ENCODE assay signal across 16 cellular contexts in the genomic region with DNA sequence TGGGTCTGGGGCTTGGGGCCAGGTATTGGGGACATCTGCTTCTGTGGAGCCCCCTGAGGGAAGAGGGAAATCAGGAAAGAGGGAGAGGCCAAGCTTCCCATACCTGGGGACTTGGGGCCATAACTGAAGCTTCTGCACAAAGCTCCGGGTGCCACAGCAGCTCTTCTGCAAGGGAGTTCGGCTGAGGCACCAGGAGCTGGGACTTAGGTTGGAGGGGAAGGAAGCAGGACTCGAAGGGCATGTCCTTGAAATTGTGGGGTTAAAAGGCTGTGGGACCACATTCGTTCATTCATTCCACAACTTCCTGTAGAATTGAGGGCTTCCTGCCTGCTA. TPM values are rescaled to one million over a fixed set of nuclear protein-coding genes. Genes with fewer than 3 reads are reported as not detected.
"Had no signal": no experiment of that assay in that cellular context is flagged by ENCODE, and none has a peak within 500 bp of the region (broad histone marks: within the 10 kb centered on the region; RNA-seq: fewer than 3 reads in every experiment).

No MANE protein-coding gene starts in this region.

- H3K9ac ChIP-seq: SK-N-SH had no signal

- H3K4me1 Mint-ChIP-seq: neural crest cell, T-cell had no signal

- ATAC-seq: gastrocnemius medialis, heart right ventricle, sciatic nerve, T-cell had no signal

- H3K9me3 Mint-ChIP-seq: activated CD4-positive, alpha-beta memory T cell treated with anti-CD3 and anti-CD28 coated beads, Interleukin-2, amount 10 ng/mL, durations not matched to agents 7 days and 5 days; neural crest cell; T-cell had no signal

- H3K36me3 Mint-ChIP-seq: T-cell had no signal

- H3K27me3 ChIP-seq: gastrocnemius medialis, heart right ventricle, spleen had no signal

- H3K4me1 ChIP-seq: gastrocnemius medialis had no signal

- H3K27ac ChIP-seq: gastrocnemius medialis, heart right ventricle, spleen, VCaP had no signal

- H3K4me3 Mint-ChIP-seq: activated CD4-positive, alpha-beta memory T cell treated with anti-CD3 and anti-CD28 coated beads, Interleukin-2, amount 10 ng/mL, durations not matched to agents 7 days and 5 days; neural crest cell; T-cell had no signal

- H3K27me3 Mint-ChIP-seq: activated CD4-positive, alpha-beta memory T cell treated with anti-CD3 and anti-CD28 coated beads, Interleukin-2, amount 10 ng/mL, durations not matched to agents 7 days and 5 days had no signal

- DNase-seq: activated CD4-positive, alpha-beta memory T cell treated with anti-CD3 and anti-CD28 coated beads, Interleukin-2, amount 10 ng/mL, durations not matched to agents 7 days and 5 days; anterior cingulate cortex; cerebellar nuclear complex; erythroblast; mesendoderm; SK-N-SH; T1000 had no signal

- H3K36me3 ChIP-seq: gastrocnemius medialis, heart right ventricle, spleen had no signal

- H3K9me3 ChIP-seq: gastrocnemius medialis, heart right ventricle, SK-N-SH, spleen had no signal

- H3K4me3 ChIP-seq: gastrocnemius medialis, heart right ventricle, spleen had no signal

- H3K27ac Mint-ChIP-seq: activated CD4-positive, alpha-beta memory T cell treated with anti-CD3 and anti-CD28 coated beads, Interleukin-2, amount 10 ng/mL, durations not matched to agents 7 days and 5 days; T-cell had no signal

RNA-seq across cellular contexts. Expression of a gene that starts 1.7 kb away (rescaled TPM):
- total RNA-seq: activated CD4-positive, alpha-beta memory T cell treated with anti-CD3 and anti-CD28 coated beads, Interleukin-2, amount 10 ng/mL, durations not matched to agents 7 days and 5 days; dermis microvascular lymphatic vessel endothelial cell; neural crest cell; osteocyte; sciatic nerve had no signal
- polyA plus RNA-seq: heart right ventricle, SK-N-SH, spleen had no signal

RNA-seq across cellular contexts. Expression of a gene that starts 53.4 kb away (rescaled TPM):
- total RNA-seq: activated CD4-positive, alpha-beta memory T cell treated with anti-CD3 and anti-CD28 coated beads, Interleukin-2, amount 10 ng/mL, durations not matched to agents 7 days and 5 days; dermis microvascular lymphatic vessel endothelial cell; osteocyte had no signal
- polyA plus RNA-seq: SK-N-SH had no signal
